Comparison of ENCODE assay signal across 31 cellular contexts in genomic region chr7:129244220-129244619, GRCh38. TPM values are rescaled to one million over a fixed set of nuclear protein-coding genes. Genes with fewer than 3 reads are reported as not detected.
"Had no signal": no experiment of that assay in that cellular context is flagged by ENCODE, and none has a peak within 500 bp of the region (broad histone marks: within the 10 kb centered on the region; RNA-seq: fewer than 3 reads in every experiment).

No MANE protein-coding gene starts in this region.

- H3K27me3 ChIP-seq: neural progenitor cell, ovary, spleen, suprapubic skin, testis, tibial artery, transverse colon, upper lobe of right lung, uterus had no signal

- H3K27ac ChIP-seq: neural progenitor cell, ovary, parathyroid adenoma, psoas muscle, skin epidermis, spleen, suprapubic skin, testis, tibial artery, transverse colon, upper lobe of right lung, uterus had no signal

- H3K9me3 ChIP-seq: ovary, psoas muscle, suprapubic skin, testis, tibial artery, transverse colon, upper lobe of right lung, uterus had no signal

- DNase-seq: naive thymus-derived CD8-positive, alpha-beta T cell; occipital lobe; ovary; posterior cingulate gyrus; psoas muscle; right cardiac atrium; spleen; stimulated activated CD4-positive, alpha-beta T cell treated with anti-CD3 and anti-CD28 coated beads, Interleukin-12 subunit alpha, Interleukin-12 subunit beta, amount 100 ng/mL, for 4 hours; stimulated activated CD4-positive, alpha-beta T cell treated with anti-CD3 and anti-CD28 coated beads, Interleukin-1b, Interleukin-23, amount 100 ng/mL, for 48 hours; stimulated activated CD4-positive, alpha-beta T cell treated with anti-CD3 and anti-CD28 coated beads, Interleukin-4, amount 100 ng/mL, for 1 hour; stimulated activated CD4-positive, alpha-beta T cell treated with anti-CD3 and anti-CD28 coated beads, Interleukin-4, amount 100 ng/mL, for 4 hours; stimulated activated CD8-positive, alpha-beta memory T cell treated with anti-CD3 and anti-CD28 coated beads, Interleukin-4, amount 100 ng/mL, for 48 hours; stimulated activated naive CD4-positive, alpha-beta T cell; stimulated activated naive CD8-positive, alpha-beta T cell treated with anti-CD3 and anti-CD28 coated beads, Interleukin-15, amount 100 ng/mL, for 72 hours; stimulated activated naive CD8-positive, alpha-beta T cell treated with anti-CD3 and anti-CD28 coated beads, Interleukin-15, Interleukin-2, amounts not matched to agents 100 U/mL and 50 U/mL, for 24 hours; substantia nigra; testis; tibial artery; transverse colon; upper lobe of right lung; uterus had no signal

- H3K4me2 ChIP-seq: neural progenitor cell, smooth muscle cell had no signal

- H3K9ac ChIP-seq: neural progenitor cell, parathyroid adenoma had no signal

- H3K4me3 Mint-ChIP-seq: naive thymus-derived CD8-positive, alpha-beta T cell; natural killer cell treated with Interleukin-12 subunit alpha and Interleukin-12 subunit beta and Interleukin-15 and Interleukin-18, amount 100 ng/mL, for 72 hours; neural progenitor cell; stimulated activated memory B cell treated with anti-CD40 and anti-IgM and Interleukin-4, amounts not matched to agents 10 μg/mL and 1 μg/mL and 100 μg/mL, for 72 hours; stimulated activated naive CD8-positive, alpha-beta T cell treated with anti-CD3 and anti-CD28 coated beads, Interleukin-15, amount 100 ng/mL, for 72 hours; type B pancreatic cell had no signal

- H3K4me1 ChIP-seq: parathyroid adenoma, psoas muscle, spleen, tibial artery, upper lobe of right lung, uterus had no signal

- H3K4me3 ChIP-seq: neural progenitor cell, ovary, psoas muscle, skin epidermis, smooth muscle cell, spleen, suprapubic skin, testis, tibial artery, transverse colon, upper lobe of right lung, uterus had no signal

- H3K27me3 Mint-ChIP-seq: naive thymus-derived CD8-positive, alpha-beta T cell; natural killer cell treated with Interleukin-12 subunit alpha and Interleukin-12 subunit beta and Interleukin-15 and Interleukin-18, amount 100 ng/mL, for 72 hours; progenitor cell of endocrine pancreas; stimulated activated memory B cell treated with anti-CD40 and anti-IgM and Interleukin-4, amounts not matched to agents 10 μg/mL and 1 μg/mL and 100 μg/mL, for 72 hours; stimulated activated naive CD8-positive, alpha-beta T cell treated with anti-CD3 and anti-CD28 coated beads, Interleukin-15, amount 100 ng/mL, for 72 hours; type B pancreatic cell had no signal

- H3K36me3 ChIP-seq: ovary, suprapubic skin, tibial artery, transverse colon, upper lobe of right lung, uterus had no signal

- H3K36me3 Mint-ChIP-seq: natural killer cell treated with Interleukin-12 subunit alpha and Interleukin-12 subunit beta and Interleukin-15 and Interleukin-18, amount 100 ng/mL, for 72 hours had no signal

- ATAC-seq: naive thymus-derived CD8-positive, alpha-beta T cell; natural killer cell treated with Interleukin-12 subunit alpha and Interleukin-12 subunit beta and Interleukin-15 and Interleukin-18, amount 100 ng/mL, for 72 hours; psoas muscle; right cardiac atrium; sciatic nerve; stimulated activated memory B cell treated with anti-CD40 and anti-IgM and Interleukin-4, amounts not matched to agents 10 μg/mL and 1 μg/mL and 100 μg/mL, for 72 hours; stimulated activated naive CD8-positive, alpha-beta T cell treated with anti-CD3 and anti-CD28 coated beads, Interleukin-15, amount 100 ng/mL, for 72 hours; stimulated activated naive CD8-positive, alpha-beta T cell treated with anti-CD3 and anti-CD28 coated beads, Interleukin-15, Interleukin-2, amounts not matched to agents 100 U/mL and 50 U/mL, for 24 hours; upper lobe of right lung had no signal

- H2AFZ ChIP-seq: neural progenitor cell, parathyroid adenoma had no signal

- H3K27ac Mint-ChIP-seq: naive thymus-derived CD8-positive, alpha-beta T cell; natural killer cell treated with Interleukin-12 subunit alpha and Interleukin-12 subunit beta and Interleukin-15 and Interleukin-18, amount 100 ng/mL, for 72 hours; neural progenitor cell; progenitor cell of endocrine pancreas; stimulated activated memory B cell treated with anti-CD40 and anti-IgM and Interleukin-4, amounts not matched to agents 10 μg/mL and 1 μg/mL and 100 μg/mL, for 72 hours; stimulated activated naive CD8-positive, alpha-beta T cell treated with anti-CD3 and anti-CD28 coated beads, Interleukin-15, amount 100 ng/mL, for 72 hours; type B pancreatic cell had no signal

- H3K9me3 Mint-ChIP-seq: natural killer cell treated with Interleukin-12 subunit alpha and Interleukin-12 subunit beta and Interleukin-15 and Interleukin-18, amount 100 ng/mL, for 72 hours; stimulated activated memory B cell treated with anti-CD40 and anti-IgM and Interleukin-4, amounts not matched to agents 10 μg/mL and 1 μg/mL and 100 μg/mL, for 72 hours; type B pancreatic cell had no signal

RNA-seq across cellular contexts. Expression of gene SMO, which starts 55.8 kb away (rescaled TPM):
- polyA plus RNA-seq: naive thymus-derived CD8-positive, alpha-beta T cell had no signal
